26 cellular contexts compared by ENCODE assay signal in the genomic region with DNA sequence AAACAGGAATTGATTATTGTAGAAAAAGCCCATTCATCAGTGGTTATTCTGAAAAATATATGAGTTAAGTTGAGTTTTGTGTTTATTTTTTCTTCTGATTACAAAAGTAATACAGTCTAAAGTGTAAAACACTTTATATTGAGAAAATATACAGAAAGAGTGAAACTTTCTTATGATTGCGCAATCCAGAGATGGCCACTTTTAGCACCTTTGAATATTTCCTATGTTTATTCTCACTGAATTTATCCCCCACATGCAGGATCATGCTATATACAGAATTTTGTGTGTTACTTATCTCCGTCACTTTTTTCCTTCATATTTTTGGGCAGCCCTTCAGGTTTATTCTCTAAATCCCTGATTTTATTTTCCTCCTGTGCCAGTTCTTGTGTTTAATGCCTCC.
"Had no signal": no experiment of that assay in that cellular context is flagged by ENCODE, and none has a peak within 500 bp of the region (broad histone marks: within the 10 kb centered on the region; RNA-seq: fewer than 3 reads in every experiment).

No MANE protein-coding gene starts in this region.

- H3K4me1 ChIP-seq: left lung, lower lobe of right lung, pancreas, prostate gland, sigmoid colon, spleen, tibial nerve, uterus had no signal

- H3K27ac ChIP-seq: left lung, lower lobe of right lung, pancreas, prostate gland, sigmoid colon, spleen, tibial nerve, uterus had no signal

- H3K27me3 ChIP-seq: left lung, pancreas, sigmoid colon, spleen, tibial nerve, uterus had no signal

- H3K9me3 ChIP-seq: left lung, lower lobe of right lung, pancreas, prostate gland, sigmoid colon, tibial nerve, uterus had no signal

- DNase-seq: hypothalamus; immature natural killer cell; kidney; left colon; left lung; lower lobe of right lung; mammary epithelial cell; mesenchymal stem cell; naive thymus-derived CD8-positive, alpha-beta T cell; nucleus accumbens; pancreas; posterior cingulate gyrus; retina; right cardiac atrium; sigmoid colon; small intestine; spleen; stimulated activated CD4-positive, alpha-beta T cell treated with anti-CD3 and anti-CD28 coated beads, Interleukin-4, amount 100 ng/mL, for 24 hours; stimulated activated naive CD4-positive, alpha-beta T cell; stimulated activated naive CD8-positive, alpha-beta T cell treated with anti-CD3 and anti-CD28 coated beads, Interleukin-15, amount 100 ng/mL, for 72 hours; substantia nigra; uterus had no signal

- H3K4me3 ChIP-seq: left lung, lower lobe of right lung, pancreas, prostate gland, sigmoid colon, spleen, tibial nerve, uterus had no signal

- H3K36me3 ChIP-seq: left lung, lower lobe of right lung, pancreas, prostate gland, sigmoid colon, spleen, tibial nerve, uterus had no signal

- FAIRE-seq: islet of Langerhans, pancreas had no signal

- ATAC-seq: left colon; left lung; lower lobe of right lung; naive thymus-derived CD8-positive, alpha-beta T cell; pancreas; right cardiac atrium; stimulated activated effector memory CD8-positive, alpha-beta T cell treated with anti-CD3 and anti-CD28 coated beads, Interleukin-12 subunit alpha, Interleukin-12 subunit beta, amount 100 ng/mL, for 72 hours; stimulated activated naive CD8-positive, alpha-beta T cell treated with anti-CD3 and anti-CD28 coated beads, Interleukin-15, amount 100 ng/mL, for 72 hours had no signal
